21 cellular contexts compared by ENCODE assay signal in genomic region chr6:69349776-69350175, GRCh38.
DNase-seq lines count a peak whose midpoint lies in the region; ATAC-seq, FAIRE-seq and TF ChIP-seq lines count a peak whose summit lies in the region.
"Had no signal": no experiment of that assay in that cellular context is flagged by ENCODE, and none has a peak within 500 bp of the region (broad histone marks: within the 10 kb centered on the region; RNA-seq: fewer than 3 reads in every experiment).

No MANE protein-coding gene starts in this region.

- no peak for FAIRE-seq in urothelium cell line (lab: Jason Lieb, UNC)

- peak; percentile 1 for DNase-seq in NK-92 (lab: John Stamatoyannopoulos, UW; ENCODE audit: unreplicated experiment)
- no peak for DNase-seq in NK-92 treated with Interleukin-12 subunit alpha and Interleukin-12 subunit beta, amount 100 ng/mL, for 24 hours (lab: John Stamatoyannopoulos, UW)
- DNase-seq in dorsolateral prefrontal cortex, result peak; percentile 24 to 74 (median 70)
- peak; percentile 33 for DNase-seq in mucosa of gallbladder (ENCODE audit: low spot score)
- DNase-seq in urothelium cell line (ENCODE audit: low spot score), result peak; percentile 2
- DNase-seq in epidermal melanocyte (ENCODE audit: insufficient read length, low spot score), result no peak
- DNase-seq: activated CD4-positive, alpha-beta memory T cell treated with anti-CD3 and anti-CD28 coated beads, Interleukin-2, amount 10 ng/mL, durations not matched to agents 7 days and 5 days; activated T-cell treated with anti-CD3 and anti-CD28 coated beads, Interleukin-2, amount 50 U/mL, for 4 hours; body of pancreas; foreskin keratinocyte; Karpas-422; NCI-H1417 treated with DMSO at 0.1 percent for 48 hours; NCI-H345; ovary; stimulated activated CD4-positive, alpha-beta T cell treated with anti-CD3 and anti-CD28 coated beads, Interleukin-4, amount 100 ng/mL, for 24 hours had no signal

- intact Hi-C loops in dorsolateral prefrontal cortex (cut with DNase I), result no loop called here

- TF ChIP-seq CTCF in dorsolateral prefrontal cortex (IDR thresholded peaks at IDR 0.05 in 54 of 56, conservative IDR thresholded peaks at IDR 0.05 in 2 of 56; ENCODE audit: low read depth in 1 of 56, partially characterized antibody in 56 of 56), result no peak

- H3K4me3 ChIP-seq in dorsolateral prefrontal cortex, result peak overlapping the region in 10 of 59 donors; percentile 3 to 47 (median 20)
- H3K4me3 ChIP-seq: body of pancreas, ovary, skin epidermis had no signal

- H3K27me3 ChIP-seq in dorsolateral prefrontal cortex, result no peaks in the 10 kb centered on the region
- H3K27me3 ChIP-seq: body of pancreas, foreskin keratinocyte, ovary had no signal

- H3K27ac ChIP-seq in dorsolateral prefrontal cortex, result peak overlapping the region in 20 of 59 donors; percentile 13 to 63 (median 30)
- H3K27ac ChIP-seq: body of pancreas, C4-2B, foreskin keratinocyte, ovary, skin epidermis had no signal

- no peak for ATAC-seq in GM19463 (IDR thresholded peaks at IDR 0.05; ENCODE audit: unreplicated experiment)
- ATAC-seq in HG03342 (IDR thresholded peaks at IDR 0.05; ENCODE audit: unreplicated experiment), result no peak
- ATAC-seq: activated T-cell treated with anti-CD3 and anti-CD28 coated beads, Interleukin-2, amount 50 U/mL, for 4 hours; body of pancreas; foreskin keratinocyte; left lobe of liver; WTC11 had no signal

Comparison
In these comparisons a context has a peak if more than half of its experiments do, and no peak if none do; other contexts are left out.
1. DNase-seq: peak in NK-92 (single experiment), dorsolateral prefrontal cortex (10 of 10), mucosa of gallbladder (single experiment) and urothelium cell line (single experiment); none in NK-92 treated with Interleukin-12 subunit alpha and Interleukin-12 subunit beta, amount 100 ng/mL, for 24 hours (single experiment) and epidermal melanocyte (single experiment).